Comparison of ENCODE assay signal across 17 cellular contexts in genomic region chr11:110519816-110520215, GRCh38.
A peak's percentile ranks its signal among the peaks of the same experiment; 100 is the strongest.
DNase-seq lines count a peak whose midpoint lies in the region; TF ChIP-seq lines count a peak whose summit lies in the region.
"Had no signal": no experiment of that assay in that cellular context is flagged by ENCODE, and none has a peak within 500 bp of the region (broad histone marks: within the 10 kb centered on the region; RNA-seq: fewer than 3 reads in every experiment).

No MANE protein-coding gene starts in this region.

- DNase-seq in BJ (ENCODE audit: low read depth) (peak; percentile 28), GM23248 (peak; percentile 31), fibroblast of gingiva (ENCODE audit: low read depth) (peak; percentile 73), SJCRH30 (no peak)
- DNase-seq in activated T-helper 1 cell treated with anti-CD3 and anti-CD28 coated beads, Interleukin-12 subunit alpha, Interleukin-12 subunit beta, Interleukin-2, Interleukin-4 antibody, amounts not matched to agents 30 ng/mL and 10 ng/mL and 1 ng/mL, durations not matched to agents 14 hours and 24 hours and 36 hours (ENCODE audit: low spot score) = no peak
- DNase-seq in activated naive CD4-positive, alpha-beta T cell (lab: John Stamatoyannopoulos, UW) = no peak
- DNase-seq: AML-193; C1 segment of cervical spinal cord; Calu3; CD4-positive, alpha-beta T cell; DMS153; DMS79 treated with DMSO at 0.1 percent for 48 hours; EL; H7 had no signal

- H3K9me3 Mint-ChIP-seq in activated T-helper 1 cell treated with anti-CD3 and anti-CD28 coated beads, Interleukin-12 subunit alpha, Interleukin-12 subunit beta, Interleukin-2, Interleukin-4 antibody, amounts not matched to agents 30 ng/mL and 10 ng/mL and 1 ng/mL, durations not matched to agents 14 hours and 24 hours and 36 hours = peaks cover 4% of the 10 kb centered on the region

- no peak for TF ChIP-seq CTCF in BJ (IDR thresholded peaks at IDR 0.05; ENCODE audit: insufficient read depth, low read depth, low read length)

- H3K4me2 ChIP-seq in GM23248 (ENCODE audit: unreplicated experiment) = peak overlapping the region; percentile 3
- H3K4me2 ChIP-seq: A549, GM23338 had no signal

- no peaks in the 10 kb centered on the region for H3K36me3 ChIP-seq in BJ (ENCODE audit: control insufficient read depth, insufficient read depth, low read length)
- H3K36me3 ChIP-seq in GM23248 (ENCODE audit: low read depth) = no peaks in the 10 kb centered on the region
- no peaks in the 10 kb centered on the region for H3K36me3 ChIP-seq in SJCRH30

- no peak overlapping the region for H3K4me3 ChIP-seq in BJ (ENCODE audit: low read depth, low read length)
- no peak overlapping the region for H3K4me3 ChIP-seq in GM23248
- no peak overlapping the region for H3K4me3 ChIP-seq in SJCRH30
- H3K4me3 ChIP-seq: A549, GM23338 had no signal

- H4K20me1 ChIP-seq in GM23248 (ENCODE audit: insufficient read depth) = no peaks in the 10 kb centered on the region

- H3K9ac ChIP-seq in GM23248 = no peak overlapping the region

- H3F3A ChIP-seq in GM23248 (ENCODE audit: insufficient read depth) = peaks cover 26% of the 10 kb centered on the region

- CTCF ChIA-PET in BJ (lab: Yijun Ruan, JAX) = interaction anchor here (0.6 kb wide), 1 partner anchor 1073 kb away, joined by 3 read pairs; no protein-coding TSS in a partner anchor

- no peak overlapping the region for H3K4me3 Mint-ChIP-seq in activated T-helper 1 cell treated with anti-CD3 and anti-CD28 coated beads, Interleukin-12 subunit alpha, Interleukin-12 subunit beta, Interleukin-2, Interleukin-4 antibody, amounts not matched to agents 30 ng/mL and 10 ng/mL and 1 ng/mL, durations not matched to agents 14 hours and 24 hours and 36 hours
- H3K4me3 Mint-ChIP-seq: CD4-positive, alpha-beta T cell; GM23338 had no signal

- POLR2A ChIA-PET in BJ (lab: Charles Lee) = no interaction called here

- H3K9me3 ChIP-seq in GM23248 (ENCODE audit: low read depth) = no peaks in the 10 kb centered on the region
- no peaks in the 10 kb centered on the region for H3K9me3 ChIP-seq in SJCRH30 (replicated peaks)
- H3K9me3 ChIP-seq: A549 had no signal

- no peak overlapping the region for H2AFZ ChIP-seq in GM23248
- H2AFZ ChIP-seq: GM23338 had no signal

- H3K27me3 ChIP-seq in BJ (ENCODE audit: control insufficient read depth, insufficient read depth, low read length) (no peaks in the 10 kb centered on the region), GM23248 (replicated peaks; ENCODE audit: insufficient read depth) (no peaks in the 10 kb centered on the region), SJCRH30 (no peaks in the 10 kb centered on the region)

- H3K4me1 ChIP-seq in GM23248 (ENCODE audit: insufficient read depth) = peaks cover 36% of the 10 kb centered on the region
- H3K4me1 ChIP-seq in SJCRH30 = no peaks in the 10 kb centered on the region
- H3K4me1 ChIP-seq: A549 had no signal

- peaks cover 5% of the 10 kb centered on the region for H3K27me3 Mint-ChIP-seq in activated T-helper 1 cell treated with anti-CD3 and anti-CD28 coated beads, Interleukin-12 subunit alpha, Interleukin-12 subunit beta, Interleukin-2, Interleukin-4 antibody, amounts not matched to agents 30 ng/mL and 10 ng/mL and 1 ng/mL, durations not matched to agents 14 hours and 24 hours and 36 hours (ENCODE audit: insufficient read depth)
- H3K27me3 Mint-ChIP-seq: CD4-positive, alpha-beta T cell had no signal

- H3K27ac Mint-ChIP-seq in activated T-helper 1 cell treated with anti-CD3 and anti-CD28 coated beads, Interleukin-12 subunit alpha, Interleukin-12 subunit beta, Interleukin-2, Interleukin-4 antibody, amounts not matched to agents 30 ng/mL and 10 ng/mL and 1 ng/mL, durations not matched to agents 14 hours and 24 hours and 36 hours = no peak overlapping the region
- H3K27ac Mint-ChIP-seq: CD4-positive, alpha-beta T cell; GM23338 had no signal

- peaks cover 6% of the 10 kb centered on the region for H3K4me1 Mint-ChIP-seq in activated T-helper 1 cell treated with anti-CD3 and anti-CD28 coated beads, Interleukin-12 subunit alpha, Interleukin-12 subunit beta, Interleukin-2, Interleukin-4 antibody, amounts not matched to agents 30 ng/mL and 10 ng/mL and 1 ng/mL, durations not matched to agents 14 hours and 24 hours and 36 hours (ENCODE audit: low read depth)

- H3K27ac ChIP-seq in GM23248 (no peak overlapping the region), SJCRH30 (no peak overlapping the region)
- H3K27ac ChIP-seq: A549, HL-60 had no signal

- WGBS in GM23248 (ENCODE audit: low coverage in 1 of 2, low lambda C conversion rate in 2 of 2, missing lambda C conversion rate in 2 of 2), 2 experiments = 36 to 42% methylated on average over 2 of the region's 2 CpGs

- in situ Hi-C loops in GM23248 (cut with MboI) = no loop called here

- no peaks in the 10 kb centered on the region for H3K9me2 ChIP-seq in GM23248 (ENCODE audit: insufficient read depth)

- intact Hi-C loops in activated T-helper 1 cell treated with anti-CD3 and anti-CD28 coated beads, Interleukin-12 subunit alpha, Interleukin-12 subunit beta, Interleukin-2, Interleukin-4 antibody, amounts not matched to agents 30 ng/mL and 10 ng/mL and 1 ng/mL, durations not matched to agents 14 hours and 24 hours and 36 hours (cut with micrococcal nuclease) = no loop called here

- no peaks in the 10 kb centered on the region for H3K79me2 ChIP-seq in GM23248 (ENCODE audit: insufficient read depth)

- no peaks in the 10 kb centered on the region for H3K36me3 Mint-ChIP-seq in activated T-helper 1 cell treated with anti-CD3 and anti-CD28 coated beads, Interleukin-12 subunit alpha, Interleukin-12 subunit beta, Interleukin-2, Interleukin-4 antibody, amounts not matched to agents 30 ng/mL and 10 ng/mL and 1 ng/mL, durations not matched to agents 14 hours and 24 hours and 36 hours (ENCODE audit: low read depth)

Comparison
In these comparisons a context has a peak if more than half of its experiments do, and no peak if none do; other contexts are left out.
1. DNase-seq: peak in BJ (single experiment), GM23248 (single experiment) and fibroblast of gingiva (single experiment); none in activated T-helper 1 cell treated with anti-CD3 and anti-CD28 coated beads, Interleukin-12 subunit alpha, Interleukin-12 subunit beta, Interleukin-2, Interleukin-4 antibody, amounts not matched to agents 30 ng/mL and 10 ng/mL and 1 ng/mL, durations not matched to agents 14 hours and 24 hours and 36 hours (single experiment), activated naive CD4-positive, alpha-beta T cell (0 of 4) and SJCRH30 (0 of 2).